21 cellular contexts compared by ENCODE assay signal in the genomic region with DNA sequence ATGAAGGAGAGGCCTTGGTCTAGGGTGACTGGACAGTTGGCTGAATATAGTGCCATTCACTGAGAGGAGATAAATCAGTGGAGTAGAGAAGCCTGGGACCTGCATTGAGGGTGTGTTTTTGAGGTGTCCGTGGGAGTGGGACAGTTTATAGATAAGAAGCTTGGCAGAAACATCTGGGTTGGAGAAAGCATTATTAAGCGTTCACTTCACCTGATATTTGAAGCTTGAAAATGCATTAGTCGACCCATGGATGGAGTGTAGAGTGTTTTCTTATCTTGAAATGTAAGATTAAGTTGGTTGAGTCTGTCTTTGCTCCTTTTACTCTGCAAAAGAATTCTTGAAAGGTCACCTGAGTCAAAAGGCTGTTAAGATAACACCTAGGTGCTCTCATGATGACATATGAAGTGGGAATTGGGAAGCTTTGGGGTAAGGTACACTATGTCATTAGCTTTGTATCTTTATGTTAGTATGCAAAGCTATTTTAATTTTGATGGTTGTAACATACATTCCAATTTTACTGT.
A peak's percentile ranks its signal among the peaks of the same experiment; 100 is the strongest.
DNase-seq lines count a peak whose midpoint lies in the region; ATAC-seq, FAIRE-seq and TF ChIP-seq lines count a peak whose summit lies in the region.
"Had no signal": no experiment of that assay in that cellular context is flagged by ENCODE, and none has a peak within 500 bp of the region (broad histone marks: within the 10 kb centered on the region; RNA-seq: fewer than 3 reads in every experiment).

No MANE protein-coding gene starts in this region.

- H3K27me3 ChIP-seq in endodermal cell (ENCODE audit: control insufficient read depth, insufficient read depth, low read length, poor library complexity, severe bottlenecking), result no peaks in the 10 kb centered on the region
- H3K27me3 ChIP-seq in CD4-positive, alpha-beta T cell (ENCODE audit: control insufficient read depth, insufficient read depth, low read length), result no peaks in the 10 kb centered on the region
- H3K27me3 ChIP-seq: BLaER1 treated with 17β-estradiol and CSF1 and Interleukin-3, amounts not matched to agents 10 nM and 100 nM had no signal

- H3K36me3 Mint-ChIP-seq in endodermal cell (ENCODE audit: low read depth) (peaks cover 18% of the 10 kb centered on the region), mesothelial cell of epicardium (no peaks in the 10 kb centered on the region), progenitor cell of endocrine pancreas (ENCODE audit: insufficient read depth) (peaks cover 3% of the 10 kb centered on the region)
- no peaks in the 10 kb centered on the region for H3K36me3 Mint-ChIP-seq in CD4-positive, alpha-beta T cell (ENCODE audit: low read depth)
- H3K36me3 Mint-ChIP-seq: CD8-positive, alpha-beta memory T cell had no signal

- intact Hi-C loops in CD4-positive, alpha-beta T cell (cut with DNase I, micrococcal nuclease), result no loop called here

- FAIRE-seq in HTR-8/SVneo (lab: Jason Lieb, UNC), result peak; percentile 49
- FAIRE-seq: D721Med, G401.6, GM12891, HepG2 had no signal

- 44 to 58% methylated on average over 2 to 3 of the region's 3 CpGs for WGBS in endodermal cell (ENCODE audit: insufficient coverage in 1 of 2, insufficient read length in 1 of 2), 2 experiments

- POLR2A ChIA-PET in CD4-positive, alpha-beta T cell (lab: Charles Lee), result no interaction called here

- no peaks in the 10 kb centered on the region for H3K36me3 ChIP-seq in endodermal cell (ENCODE audit: control insufficient read depth, insufficient read depth, low read length)
- H3K36me3 ChIP-seq: BLaER1 treated with 17β-estradiol and CSF1 and Interleukin-3, amounts not matched to agents 10 nM and 100 nM had no signal

- no peaks in the 10 kb centered on the region for H3K27me3 Mint-ChIP-seq in endodermal cell (ENCODE audit: insufficient read depth)
- H3K27me3 Mint-ChIP-seq in mesothelial cell of epicardium (ENCODE audit: low read depth), result no peaks in the 10 kb centered on the region
- H3K27me3 Mint-ChIP-seq in progenitor cell of endocrine pancreas, result no peaks in the 10 kb centered on the region
- H3K27me3 Mint-ChIP-seq in CD4-positive, alpha-beta T cell, result no peaks in the 10 kb centered on the region
- H3K27me3 Mint-ChIP-seq: B cell; CD8-positive, alpha-beta memory T cell; IgD-negative memory B cell had no signal

- H3K27ac ChIP-seq in endodermal cell (ENCODE audit: low read depth, low read length), result no peak overlapping the region
- no peak overlapping the region for H3K27ac ChIP-seq in CD4-positive, alpha-beta T cell (ENCODE audit: low read depth, low read length)
- H3K27ac ChIP-seq: BLaER1 treated with 17β-estradiol and CSF1 and Interleukin-3, amounts not matched to agents 10 nM and 100 nM had no signal

- TF ChIP-seq CTCF in endodermal cell (conservative IDR thresholded peaks at IDR 0.05) (no peak), mesothelial cell of epicardium (IDR thresholded peaks at IDR 0.05; ENCODE audit: unreplicated experiment) (no peak), progenitor cell of endocrine pancreas (IDR thresholded peaks at IDR 0.05; ENCODE audit: unreplicated experiment) (no peak)
- TF ChIP-seq CTCF in CD4-positive, alpha-beta T cell (IDR thresholded peaks at IDR 0.05), result no peak

- peaks cover 56% of the 10 kb centered on the region for H3K4me1 Mint-ChIP-seq in endodermal cell
- H3K4me1 Mint-ChIP-seq in mesothelial cell of epicardium, result peaks cover 30% of the 10 kb centered on the region
- peaks cover 34% of the 10 kb centered on the region for H3K4me1 Mint-ChIP-seq in progenitor cell of endocrine pancreas (ENCODE audit: low read depth)
- H3K4me1 Mint-ChIP-seq in CD4-positive, alpha-beta T cell (ENCODE audit: low read depth), result no peaks in the 10 kb centered on the region
- H3K4me1 Mint-ChIP-seq: B cell; CD8-positive, alpha-beta memory T cell had no signal

- H3K9me3 Mint-ChIP-seq in endodermal cell, result peaks cover 8% of the 10 kb centered on the region
- H3K9me3 Mint-ChIP-seq in mesothelial cell of epicardium, result peaks cover 16% of the 10 kb centered on the region
- H3K9me3 Mint-ChIP-seq in progenitor cell of endocrine pancreas (ENCODE audit: low read depth), result peaks cover 7% of the 10 kb centered on the region
- H3K9me3 Mint-ChIP-seq in CD4-positive, alpha-beta T cell, result peaks cover 3% of the 10 kb centered on the region
- H3K9me3 Mint-ChIP-seq: GM23338, HFFc6 had no signal

- H3K4me1 ChIP-seq in endodermal cell (ENCODE audit: control insufficient read depth, insufficient read depth, low read length), result peaks cover 17% of the 10 kb centered on the region
- H3K4me1 ChIP-seq: BLaER1 treated with 17β-estradiol and CSF1 and Interleukin-3, amounts not matched to agents 10 nM and 100 nM had no signal

- H3K9ac ChIP-seq in endodermal cell (ENCODE audit: extremely low read depth, low read length, poor library complexity, severe bottlenecking), result no peak overlapping the region
- H3K9ac ChIP-seq: BLaER1 treated with 17β-estradiol and CSF1 and Interleukin-3, amounts not matched to agents 10 nM and 100 nM had no signal

- H3K4me3 ChIP-seq in endodermal cell (ENCODE audit: low read length), result no peak overlapping the region
- H3K4me3 ChIP-seq: BLaER1 treated with 17β-estradiol and CSF1 and Interleukin-3, amounts not matched to agents 10 nM and 100 nM; GM23338 had no signal

- no peaks in the 10 kb centered on the region for H3K9me3 ChIP-seq in endodermal cell (ENCODE audit: control insufficient read depth, low read length)
- H3K9me3 ChIP-seq in CD4-positive, alpha-beta T cell (ENCODE audit: control insufficient read depth, low read length), result no peaks in the 10 kb centered on the region
- H3K9me3 ChIP-seq: BLaER1 treated with 17β-estradiol and CSF1 and Interleukin-3, amounts not matched to agents 10 nM and 100 nM had no signal

- no peak for ATAC-seq in GM18861 (IDR thresholded peaks at IDR 0.05; ENCODE audit: unreplicated experiment)
- ATAC-seq in CD4-positive, alpha-beta T cell (ENCODE audit: poor library complexity), result no peak
- ATAC-seq: GM23338, HCT116, HepG2 had no signal

- H3K4me3 Mint-ChIP-seq in endodermal cell, result no peak overlapping the region
- H3K4me3 Mint-ChIP-seq in mesothelial cell of epicardium, result no peak overlapping the region
- H3K4me3 Mint-ChIP-seq in progenitor cell of endocrine pancreas (ENCODE audit: low read depth), result no peak overlapping the region
- no peak overlapping the region for H3K4me3 Mint-ChIP-seq in CD4-positive, alpha-beta T cell
- H3K4me3 Mint-ChIP-seq: B cell; CD8-positive, alpha-beta memory T cell; GM23338; HFFc6; IgD-negative memory B cell had no signal

- H3K27ac Mint-ChIP-seq in endodermal cell, result peak overlapping the region; percentile 10
- H3K27ac Mint-ChIP-seq in mesothelial cell of epicardium, result peak overlapping the region; percentile 85
- H3K27ac Mint-ChIP-seq in progenitor cell of endocrine pancreas, result peak overlapping the region; percentile 50
- no peak overlapping the region for H3K27ac Mint-ChIP-seq in CD4-positive, alpha-beta T cell
- H3K27ac Mint-ChIP-seq: B cell; CD8-positive, alpha-beta memory T cell; GM23338; IgD-negative memory B cell had no signal

- no peak for DNase-seq in HTR-8/SVneo (ENCODE audit: insufficient read length, low spot score)
- no peak for DNase-seq in endodermal cell
- no peak for DNase-seq in mesothelial cell of epicardium (ENCODE audit: low spot score in 2 of 2, unreplicated experiment in 2 of 2)
- DNase-seq in progenitor cell of endocrine pancreas (ENCODE audit: low spot score, unreplicated experiment), result no peak
- no peak for DNase-seq in T-helper 2 cell
- DNase-seq in T-helper 1 cell, result no peak
- no peak for DNase-seq in CD4-positive, alpha-beta T cell
- DNase-seq: CD8-positive, alpha-beta memory T cell; COR-L47; H7; HFFc6 had no signal

- CTCF ChIA-PET in CD4-positive, alpha-beta T cell (lab: Charles Lee), result no interaction called here
